In the genomic region with DNA sequence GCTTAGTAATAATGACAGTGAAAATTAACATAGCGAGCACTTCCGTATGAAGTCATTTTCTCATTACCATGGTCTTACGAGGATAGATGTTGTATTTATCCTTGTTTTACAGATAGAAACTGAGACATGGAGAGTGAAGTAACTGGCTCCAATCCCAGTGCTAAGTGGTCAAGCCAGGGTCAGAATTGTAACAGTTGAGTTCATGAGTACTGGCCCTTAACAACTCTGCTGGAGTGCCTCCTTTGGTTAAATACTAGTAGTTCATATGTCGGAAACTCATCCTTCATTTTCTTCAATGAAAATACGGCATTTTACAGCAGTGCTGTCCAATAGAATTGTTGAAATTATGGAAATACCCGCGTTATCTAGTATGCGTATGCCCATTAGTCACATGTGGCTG, we compare ENCODE assay signal across 22 cellular contexts.
"Had no signal": no experiment of that assay in that cellular context is flagged by ENCODE, and none has a peak within 500 bp of the region (broad histone marks: within the 10 kb centered on the region; RNA-seq: fewer than 3 reads in every experiment).

No MANE protein-coding gene starts in this region.

- H3K36me3 Mint-ChIP-seq: stimulated activated memory B cell treated with anti-CD40 and anti-IgM and Interleukin-4, amounts not matched to agents 10 μg/mL and 1 μg/mL and 100 μg/mL, for 72 hours had no signal

- H3K4me1 Mint-ChIP-seq: stimulated activated memory B cell treated with anti-CD40 and anti-IgM and Interleukin-4, amounts not matched to agents 10 μg/mL and 1 μg/mL and 100 μg/mL, for 72 hours had no signal

- H3K36me3 ChIP-seq: thoracic aorta had no signal

- H3K9ac ChIP-seq: parathyroid adenoma had no signal

- H3K27ac ChIP-seq: parathyroid adenoma, thoracic aorta had no signal

- H3K4me3 ChIP-seq: thoracic aorta had no signal

- H2AFZ ChIP-seq: parathyroid adenoma had no signal

- H3K9me3 Mint-ChIP-seq: activated CD4-positive, alpha-beta T cell treated with anti-CD3 and anti-CD28 coated beads, Interleukin-2, amount 10 ng/mL, durations not matched to agents 24 days and 14 days; effector memory CD8-positive, alpha-beta T cell; naive thymus-derived CD4-positive, alpha-beta T cell; stimulated activated memory B cell treated with anti-CD40 and anti-IgM and Interleukin-4, amounts not matched to agents 10 μg/mL and 1 μg/mL and 100 μg/mL, for 72 hours had no signal

- H3K9me3 ChIP-seq: thoracic aorta had no signal

- DNase-seq: activated CD4-positive, alpha-beta T cell treated with anti-CD3 and anti-CD28 coated beads, Interleukin-2, amount 10 ng/mL, durations not matched to agents 24 days and 14 days; activated CD4-positive, CD25-positive, alpha-beta regulatory T cell; activated CD8-positive, alpha-beta memory T cell treated with anti-CD3 and anti-CD28 coated beads, Interleukin-2, amount 50 U/mL, for 4 hours; activated effector memory CD4-positive, alpha-beta T cell treated with anti-CD3 and anti-CD28 coated beads, Interleukin-2, amount 50 U/mL, for 16 hours; activated naive CD4-positive, alpha-beta T cell treated with anti-CD3 and anti-CD28 coated beads, Interleukin-2, amount 50 U/mL, for 16 hours; activated T-cell treated with anti-CD3 and anti-CD28 coated beads, Interleukin-2, amount 50 U/mL, for 48 hours; aorta; effector memory CD8-positive, alpha-beta T cell; foreskin melanocyte; glutamatergic neuron; hypothalamus; left ventricle myocardium superior; mesenchymal stem cell; naive thymus-derived CD4-positive, alpha-beta T cell; stimulated activated CD4-positive, alpha-beta T cell treated with anti-CD3 and anti-CD28 coated beads, Interleukin-4, amount 100 ng/mL, for 4 hours; T-helper 1 cell; T-helper 9 cell had no signal

- H3K27me3 Mint-ChIP-seq: activated CD4-positive, alpha-beta T cell treated with anti-CD3 and anti-CD28 coated beads, Interleukin-2, amount 10 ng/mL, durations not matched to agents 24 days and 14 days; effector memory CD8-positive, alpha-beta T cell; naive thymus-derived CD4-positive, alpha-beta T cell; stimulated activated memory B cell treated with anti-CD40 and anti-IgM and Interleukin-4, amounts not matched to agents 10 μg/mL and 1 μg/mL and 100 μg/mL, for 72 hours had no signal

- ATAC-seq: effector memory CD8-positive, alpha-beta T cell; left ventricle myocardium superior; naive thymus-derived CD4-positive, alpha-beta T cell; sciatic nerve; SK-N-SH treated with all-trans-retinoic acid at 6 μM for 48 hours; stimulated activated memory B cell treated with anti-CD40 and anti-IgM and Interleukin-4, amounts not matched to agents 10 μg/mL and 1 μg/mL and 100 μg/mL, for 72 hours had no signal

- H3K27ac Mint-ChIP-seq: activated CD4-positive, alpha-beta T cell treated with anti-CD3 and anti-CD28 coated beads, Interleukin-2, amount 10 ng/mL, durations not matched to agents 24 days and 14 days; effector memory CD8-positive, alpha-beta T cell; naive thymus-derived CD4-positive, alpha-beta T cell; stimulated activated memory B cell treated with anti-CD40 and anti-IgM and Interleukin-4, amounts not matched to agents 10 μg/mL and 1 μg/mL and 100 μg/mL, for 72 hours had no signal

- H3K4me3 Mint-ChIP-seq: activated CD4-positive, alpha-beta T cell treated with anti-CD3 and anti-CD28 coated beads, Interleukin-2, amount 10 ng/mL, durations not matched to agents 24 days and 14 days; effector memory CD8-positive, alpha-beta T cell; naive thymus-derived CD4-positive, alpha-beta T cell; stimulated activated memory B cell treated with anti-CD40 and anti-IgM and Interleukin-4, amounts not matched to agents 10 μg/mL and 1 μg/mL and 100 μg/mL, for 72 hours had no signal
